8 cellular contexts compared by ENCODE assay signal in genomic region chr14:30558675-30559555, GRCh38. TPM values are rescaled to one million over a fixed set of nuclear protein-coding genes. Genes with fewer than 3 reads are reported as not detected.
DNase-seq lines count a peak whose midpoint lies in the region; TF ChIP-seq lines count a peak whose summit lies in the region.

Gene G2E3, plus strand, starts transcription at chr14:30559158. Its CDS starts 21,922 bp downstream, at chr14:30581080.

- peak within 1 kb of the TSS; percentile 100 for H3K4me3 Mint-ChIP-seq in HFFc6
- peak within 1 kb of the TSS; percentile 100 for H3K4me3 Mint-ChIP-seq in activated naive CD8-positive, alpha-beta T cell

- no peaks in the 10 kb centered on the region for H3K9me3 Mint-ChIP-seq in HFFc6
- no peaks in the 10 kb centered on the region for H3K9me3 Mint-ChIP-seq in activated naive CD8-positive, alpha-beta T cell (ENCODE audit: low read depth)

- peak within 1 kb of the TSS; percentile 94 for H3K4me3 ChIP-seq in GM06990 (replicated peaks; ENCODE audit: low read depth, low read length)
- H3K4me3 ChIP-seq in ovary: peak within 1 kb of the TSS; percentile 72
- H3K4me3 ChIP-seq in thymus (ENCODE audit: low read length): peak within 1 kb of the TSS; percentile 57

- no peaks in the 10 kb centered on the region for H3K27me3 ChIP-seq in GM06990 (replicated peaks; ENCODE audit: control insufficient read depth, insufficient read depth, low read length)
- no peaks in the 10 kb centered on the region for H3K27me3 ChIP-seq in ovary
- H3K27me3 ChIP-seq in thymus (ENCODE audit: control insufficient read depth, insufficient read depth): no peaks in the 10 kb centered on the region

- no peaks in the 10 kb centered on the region for H3K27me3 Mint-ChIP-seq in HFFc6 (ENCODE audit: insufficient read depth)
- no peaks in the 10 kb centered on the region for H3K27me3 Mint-ChIP-seq in activated naive CD8-positive, alpha-beta T cell

- H3K4me1 ChIP-seq in ovary (ENCODE audit: insufficient read depth) (no peaks in the 10 kb centered on the region), thymus (ENCODE audit: control insufficient read depth, insufficient read depth, low read length) (peaks cover 4% of the 10 kb centered on the region)

- TF ChIP-seq CTCF in GM06990 (IDR thresholded peaks at IDR 0.05; ENCODE audit: insufficient read depth, low read length, poor library complexity, severe bottlenecking) (no peak), HFFc6 (IDR thresholded peaks at IDR 0.05) (no peak), ovary (IDR thresholded peaks at IDR 0.05) (no peak)

- peak within 1 kb of the TSS; percentile 100 for H3K27ac Mint-ChIP-seq in HFFc6
- peak within 1 kb of the TSS; percentile 99 for H3K27ac Mint-ChIP-seq in activated naive CD8-positive, alpha-beta T cell

- 0% methylated on average over 62 of the region's 62 CpGs for WGBS in ovary, 3 donors
- under 1% methylated on average over 62 of the region's 62 CpGs for WGBS in thymus

- H3K36me3 Mint-ChIP-seq in HFFc6 (ENCODE audit: low read depth): peaks cover 34% of the 10 kb centered on the region
- H3K36me3 Mint-ChIP-seq in activated naive CD8-positive, alpha-beta T cell: no peaks in the 10 kb centered on the region

- DNase-seq in GM06990 (ENCODE audit: extremely low read depth, insufficient read length): peak; percentile 94
- peak; percentile 73 for DNase-seq in HFFc6
- DNase-seq in NAMALWA (ENCODE audit: low spot score): peak; percentile 93
- DNase-seq in SKM-1 treated with dmso at 0.1 percent for 144 hours (lab: John Stamatoyannopoulos, UW; ENCODE audit: unreplicated experiment): peak; percentile 41
- peak; percentile 71 to 94 (median 88) for DNase-seq in head of caudate nucleus
- peak; percentile 80 to 89 (median 82) for DNase-seq in ovary

- intact Hi-C loops in head of caudate nucleus (cut with DNase I): no loop called here
- intact Hi-C loops in ovary (cut with DNase I): no loop called here

- H3K27ac ChIP-seq in ovary (peak within 1 kb of the TSS; percentile 49 to 51), thymus (ENCODE audit: low read depth) (peak within 1 kb of the TSS; percentile 52)

- TF ChIP-seq EP300 in ovary (IDR thresholded peaks at IDR 0.05): no peak

- TF ChIP-seq POLR2A in ovary (IDR thresholded peaks at IDR 0.05): peak; percentile 51

- H3K9me3 ChIP-seq in ovary (no peaks in the 10 kb centered on the region), thymus (ENCODE audit: control insufficient read depth) (no peaks in the 10 kb centered on the region)

- H3K4me1 Mint-ChIP-seq in HFFc6 (ENCODE audit: low read depth): peaks cover 35% of the 10 kb centered on the region
- peaks cover 26% of the 10 kb centered on the region for H3K4me1 Mint-ChIP-seq in activated naive CD8-positive, alpha-beta T cell (ENCODE audit: low read depth)

- no peaks in the 10 kb centered on the region for H3K36me3 ChIP-seq in GM06990 (ENCODE audit: control insufficient read depth, insufficient read depth, low read length)
- H3K36me3 ChIP-seq in ovary: no peaks in the 10 kb centered on the region
- H3K36me3 ChIP-seq in thymus (ENCODE audit: control insufficient read depth, insufficient read depth): no peaks in the 10 kb centered on the region

RNA-seq across cellular contexts. Expression of gene G2E3, which starts in this region (rescaled TPM):
- 10 to 100 TPM; 26.1 to 34.7 (median 27.3) TPM for total RNA-seq in HFFc6 (2021; fragmentation: NEBNext Ultra II Directional; extraction: Animal tissue kit (Norgen Biotek cat#: 25700))
- 10 to 100 TPM in 6 of 7 donors, 1 to 10 TPM in 1; 8.3 to 20.4 (median 16.5) TPM for total RNA-seq in ovary
- polyA plus RNA-seq in ovary: 1 to 10 TPM; 5.5 to 7.9 TPM
- polyA plus RNA-seq in thymus: 8.7 TPM

Comparison
In these comparisons a context has a peak if more than half of its experiments do, and no peak if none do; other contexts are left out.
1. Peak in every context shown above with its lines: DNase-seq, H3K4me3 ChIP-seq and H3K27ac ChIP-seq.
2. DNase-seq: peak in every context shown above with its lines; median percentile 94 in GM06990; 93 in NAMALWA; 88 in head of caudate nucleus; 82 in ovary; 73 in HFFc6; 41 in SKM-1 treated with dmso at 0.1 percent for 144 hours.